Comparison of ENCODE assay signal across 18 cellular contexts in the genomic region with DNA sequence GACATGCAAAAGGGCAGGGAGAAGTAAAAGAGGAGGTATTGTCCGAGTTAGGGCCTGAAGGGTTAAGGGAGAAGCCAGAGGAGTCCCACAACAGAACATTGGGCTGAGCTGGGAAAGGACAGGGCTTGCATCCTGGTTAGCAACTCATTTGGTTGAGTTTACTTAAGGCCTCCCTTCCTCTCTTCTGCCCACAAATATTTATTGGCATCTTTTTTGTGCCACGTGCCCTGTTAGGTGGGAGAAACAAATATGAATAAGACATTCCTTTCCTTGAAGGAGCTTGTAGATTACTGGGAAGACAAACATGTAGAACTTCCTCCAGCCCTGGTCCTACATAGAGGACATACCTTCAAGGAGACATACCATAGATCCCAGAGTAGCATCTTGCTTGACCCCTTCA. TPM values are rescaled to one million over a fixed set of nuclear protein-coding genes. Genes with fewer than 3 reads are reported as not detected.
DNase-seq lines count a peak whose midpoint lies in the region; ATAC-seq, FAIRE-seq and TF ChIP-seq lines count a peak whose summit lies in the region.
"Had no signal": no experiment of that assay in that cellular context is flagged by ENCODE, and none has a peak within 500 bp of the region (broad histone marks: within the 10 kb centered on the region; RNA-seq: fewer than 3 reads in every experiment).

No MANE protein-coding gene starts in this region.

- H3K36me3 Mint-ChIP-seq in MCF 10A (ENCODE audit: insufficient read depth, unreplicated experiment) = no peaks in the 10 kb centered on the region

- H4K20me1 ChIP-seq in mammary epithelial cell (ENCODE audit: insufficient read depth, low read length) = no peaks in the 10 kb centered on the region

- no peak for ATAC-seq in HG02571 (IDR thresholded peaks at IDR 0.05; ENCODE audit: unreplicated experiment)

- H3K9me3 Mint-ChIP-seq in MCF 10A (ENCODE audit: unreplicated experiment) = no peaks in the 10 kb centered on the region
- H3K9me3 Mint-ChIP-seq: CD4-positive, alpha-beta T cell had no signal

- H3K27me3 ChIP-seq in mammary epithelial cell (ENCODE audit: insufficient read depth, low read length) = no peaks in the 10 kb centered on the region
- no peaks in the 10 kb centered on the region for H3K27me3 ChIP-seq in thyroid gland

- no peak overlapping the region for H3K4me3 Mint-ChIP-seq in MCF 10A (ENCODE audit: unreplicated experiment)
- H3K4me3 Mint-ChIP-seq: CD4-positive, alpha-beta T cell had no signal

- H3K4me2 ChIP-seq in mammary epithelial cell (ENCODE audit: insufficient read depth, low read depth, low read length) = no peak overlapping the region

- no peak overlapping the region for H3K27ac Mint-ChIP-seq in MCF 10A (ENCODE audit: low read depth, unreplicated experiment)
- H3K27ac Mint-ChIP-seq: CD4-positive, alpha-beta T cell had no signal

- no peak overlapping the region for H3K27ac ChIP-seq in mammary epithelial cell (ENCODE audit: insufficient read depth, low read depth, low read length)
- H3K27ac ChIP-seq in thyroid gland = no peak overlapping the region

- dilution Hi-C loops in mammary epithelial cell (cut with HindIII; ENCODE audit: low sequenced_read_pairs) = no loop called here

- no peak overlapping the region for H3K9ac ChIP-seq in mammary epithelial cell (ENCODE audit: insufficient read depth, low read length)

- peaks cover 6% of the 10 kb centered on the region for H3K4me1 ChIP-seq in mammary epithelial cell (ENCODE audit: insufficient read depth, low read length)
- no peaks in the 10 kb centered on the region for H3K4me1 ChIP-seq in thyroid gland

- CTCF ChIA-PET in mammary epithelial cell (lab: Charles Lee; ENCODE audit: low non-redundant PET) (no interaction called here), MCF 10A (lab: Yijun Ruan, JAX) (interaction anchor here (0.9 kb wide), 1 partner anchor 85 kb away, joined by 4 read pairs; no protein-coding TSS in a partner anchor)

- no TSS peak for BruUV-seq in mammary epithelial cell (replicated peaks; lab: Mats Ljungman, UMichigan)
- BruUV-seq in MCF 10A (replicated peaks; lab: Mats Ljungman, UMichigan) = no TSS peak

- H3K79me2 ChIP-seq in mammary epithelial cell (ENCODE audit: insufficient read depth, low read length) = no peaks in the 10 kb centered on the region

- H3K4me3 ChIP-seq in mammary epithelial cell (replicated peaks in 1 of 3; ENCODE audit: insufficient read depth in 1 of 3, low read depth in 2 of 3, low read length in 3 of 3) (no peak overlapping the region), thyroid gland (replicated peaks in 1 of 3) (no peak overlapping the region)

- peak; percentile 40 for DNase-seq in mammary epithelial cell
- DNase-seq in MCF 10A (ENCODE audit: unreplicated experiment) = no peak
- peak; percentile 36 for DNase-seq in LHCN-M2 (ENCODE audit: low read depth)
- DNase-seq in dedifferentiated amniotic fluid mesenchymal stem cell (ENCODE audit: extremely low spot score) = peak; percentile 36
- peak; percentile 29 for DNase-seq in urothelium cell line (ENCODE audit: low spot score)
- DNase-seq in stimulated activated CD4-positive, alpha-beta T cell treated with anti-CD3 and anti-CD28 coated beads, Interleukin-15, amount 100 ng/mL, for 24 hours = no peak
- DNase-seq in thyroid gland = no peak
- DNase-seq: Calu3; CD4-positive, alpha-beta T cell; GOT3; KBM-7; NCI-H1417; NCI-H2029 treated with DMSO at 0.1 percent for 48 hours; NCI-H524; SHP77 treated with DMSO at 0.1 percent for 48 hours had no signal

- TF ChIP-seq CTCF in mammary epithelial cell (conservative IDR thresholded peaks at IDR 0.05 in 1 of 2, IDR thresholded peaks at IDR 0.05 in 1 of 2; ENCODE audit: extremely low read depth in 1 of 2, insufficient read depth in 1 of 2, low read depth in 1 of 2, low read length in 2 of 2) (no peak), MCF 10A (IDR thresholded peaks at IDR 0.05; ENCODE audit: unreplicated experiment) (no peak), thyroid gland (IDR thresholded peaks at IDR 0.05) (no peak)

- H2AFZ ChIP-seq in mammary epithelial cell (ENCODE audit: low read depth, low read length) = no peak overlapping the region

- H3K27me3 Mint-ChIP-seq in MCF 10A (ENCODE audit: insufficient read depth, unreplicated experiment) = peaks cover 80% of the 10 kb centered on the region

- intact Hi-C loops in mammary epithelial cell (cut with micrococcal nuclease) = no loop called here
- intact Hi-C loops in MCF 10A (cut with micrococcal nuclease) = no loop called here
- intact Hi-C loops in thyroid gland (cut with DNase I) = no loop called here

- H3K36me3 ChIP-seq in mammary epithelial cell (ENCODE audit: insufficient read depth, low read length) (no peaks in the 10 kb centered on the region), thyroid gland (no peaks in the 10 kb centered on the region)

- in situ Hi-C loops in mammary epithelial cell (cut with MboI; ENCODE audit: low sequenced_read_pairs in 2 of 2) = no loop called here

- 38% methylated on average over 2 of the region's 2 CpGs for WGBS in mammary epithelial cell (ENCODE audit: low coverage, missing lambda C conversion rate)
- WGBS in thyroid gland, 2 donors = 91% methylated on average over 2 of the region's 2 CpGs

- no peak for TF ChIP-seq POLR2A in thyroid gland (IDR thresholded peaks at IDR 0.05)

- no peaks in the 10 kb centered on the region for H3K4me1 Mint-ChIP-seq in MCF 10A (ENCODE audit: insufficient read depth, unreplicated experiment)

- POLR2A ChIA-PET in MCF 10A (lab: Yijun Ruan, JAX) = interaction anchor here (0.6 kb wide), 2 partner anchors 241 to 645 kb away, joined by 3 read pairs; no protein-coding TSS in a partner anchor

- FAIRE-seq in urothelium cell line (lab: Jason Lieb, UNC) = no peak
- FAIRE-seq: A204.1, G401.6 had no signal

- H3K9me3 ChIP-seq in mammary epithelial cell (replicated peaks; ENCODE audit: insufficient read depth, low read length) (no peaks in the 10 kb centered on the region), thyroid gland (no peaks in the 10 kb centered on the region)

RNA-seq across cellular contexts. Expression of a gene that starts 53.0 kb away (rescaled TPM):
- total RNA-seq in mammary epithelial cell (under 1 TPM; under 0.01 to 0.12 TPM), MCF 10A (2022) (not detected in 2 replicates), LHCN-M2 (2014; rRNA removed) (0.06 TPM in 2 replicates), thyroid gland (10 to 100 TPM; 17.5 to 86.1 (median 35.4) TPM)
- polyA plus RNA-seq in mammary epithelial cell = 0.03 TPM
- 1.6 TPM for polyA minus RNA-seq in mammary epithelial cell
- 1.2 TPM for polyA plus RNA-seq in LHCN-M2 (2012)
- total RNA-seq: Calu3; CD4-positive, alpha-beta T cell had no signal

Comparison
In these comparisons a context has a peak if more than half of its experiments do, and no peak if none do; other contexts are left out.
1. DNase-seq: peak in mammary epithelial cell (single experiment), LHCN-M2 (single experiment), dedifferentiated amniotic fluid mesenchymal stem cell (single experiment) and urothelium cell line (single experiment); none in MCF 10A (single experiment), stimulated activated CD4-positive, alpha-beta T cell treated with anti-CD3 and anti-CD28 coated beads, Interleukin-15, amount 100 ng/mL, for 24 hours (single experiment) and thyroid gland (0 of 2).
2. RNA of a gene that starts 53.0 kb away (total RNA-seq): 17.5 to 86.1 TPM in thyroid gland; under 0.01 to 0.12 TPM in mammary epithelial cell, 0.06 TPM in LHCN-M2 and not detected in MCF 10A; every median in the first group is over 10 times any median in the second.